Comparison of ENCODE assay signal across 23 cellular contexts in the genomic region with DNA sequence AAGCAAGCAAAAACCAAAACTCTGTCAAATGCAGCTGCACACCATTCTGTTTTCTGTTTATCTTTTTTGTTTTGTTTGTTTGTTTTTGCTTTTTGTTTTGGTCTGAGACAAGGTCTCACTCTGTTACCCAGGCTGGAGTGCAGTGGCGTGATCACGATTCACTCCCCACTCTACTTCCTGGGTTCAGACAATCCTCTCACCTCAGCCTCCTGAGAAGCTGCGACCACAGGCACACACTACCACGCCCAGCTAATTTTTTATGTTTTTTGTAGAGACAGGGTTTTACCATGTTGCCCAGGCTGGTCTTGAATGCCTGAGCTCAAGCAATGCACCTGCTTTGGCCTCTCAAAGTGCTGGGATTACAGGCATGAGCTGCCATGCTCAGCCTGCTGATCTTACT. TPM values are rescaled to one million over a fixed set of nuclear protein-coding genes. Genes with fewer than 3 reads are reported as not detected.
DNase-seq lines count a peak whose midpoint lies in the region; ATAC-seq, FAIRE-seq and TF ChIP-seq lines count a peak whose summit lies in the region.
"Had no signal": no experiment of that assay in that cellular context is flagged by ENCODE, and none has a peak within 500 bp of the region (broad histone marks: within the 10 kb centered on the region; RNA-seq: fewer than 3 reads in every experiment).

No MANE protein-coding gene starts in this region.

- TF ChIP-seq CTCF in activated CD8-positive, alpha-beta T cell treated with anti-CD3 and anti-CD28 coated beads for 36 hours (IDR thresholded peaks at IDR 0.05): no peak
- TF ChIP-seq CTCF in natural killer cell (IDR thresholded peaks at IDR 0.05): no peak

- POLR2A ChIA-PET in activated CD8-positive, alpha-beta T cell treated with anti-CD3 and anti-CD28 coated beads for 36 hours (lab: Charles Lee): interaction anchor here (0.8 kb wide), 1 partner anchor 20 kb away, joined by 3 read pairs; no protein-coding TSS in a partner anchor

- FAIRE-seq in GM18507 (lab: Jason Lieb, UNC): peak; percentile 24
- FAIRE-seq: GM12878 had no signal

- intact Hi-C loops in activated CD8-positive, alpha-beta T cell treated with anti-CD3 and anti-CD28 coated beads for 36 hours (cut with micrococcal nuclease): no loop called here
- intact Hi-C loops in natural killer cell (cut with micrococcal nuclease): no loop called here

- peak; percentile 60 for ATAC-seq in activated CD8-positive, alpha-beta T cell treated with anti-CD3 and anti-CD28 coated beads for 36 hours
- peak; percentile 88 to 97 (median 95) for ATAC-seq in natural killer cell
- no peak for ATAC-seq in HG03159 (IDR thresholded peaks at IDR 0.05; ENCODE audit: unreplicated experiment)
- ATAC-seq in GM21529 (IDR thresholded peaks at IDR 0.05; ENCODE audit: unreplicated experiment): no peak
- ATAC-seq: GM12878 had no signal

- no peaks in the 10 kb centered on the region for H3K27me3 Mint-ChIP-seq in activated CD8-positive, alpha-beta T cell treated with anti-CD3 and anti-CD28 coated beads for 36 hours
- H3K27me3 Mint-ChIP-seq in natural killer cell (ENCODE audit: low read depth in 2 of 2): no peaks in the 10 kb centered on the region
- H3K27me3 Mint-ChIP-seq: stimulated activated naive CD8-positive, alpha-beta T cell treated with anti-CD3 and anti-CD28 coated beads, Interleukin-15, Interleukin-2, amounts not matched to agents 100 ng/mL and 50 ng/mL, for 24 hours had no signal

- CTCF ChIA-PET in activated CD8-positive, alpha-beta T cell treated with anti-CD3 and anti-CD28 coated beads for 36 hours (lab: Charles Lee): interaction anchor here (1.4 kb wide), 1 partner anchor 72 kb away, joined by 3 read pairs; no protein-coding TSS in a partner anchor

- H3K4me3 Mint-ChIP-seq in activated CD8-positive, alpha-beta T cell treated with anti-CD3 and anti-CD28 coated beads for 36 hours: no peak overlapping the region
- H3K4me3 Mint-ChIP-seq in natural killer cell: peak overlapping the region; percentile 77
- H3K4me3 Mint-ChIP-seq: dendritic cell treated with granulocyte-macrophage colony-stimulating factor and Interleukin-4, amounts not matched to agents 40 ng/mL and 50 ng/mL, for 4 days; HFFc6; stimulated activated naive CD8-positive, alpha-beta T cell treated with anti-CD3 and anti-CD28 coated beads, Interleukin-15, Interleukin-2, amounts not matched to agents 100 ng/mL and 50 ng/mL, for 24 hours had no signal

- peak overlapping the region; percentile 22 for H3K27ac Mint-ChIP-seq in activated CD8-positive, alpha-beta T cell treated with anti-CD3 and anti-CD28 coated beads for 36 hours
- peak overlapping the region; percentile 88 to 92 for H3K27ac Mint-ChIP-seq in natural killer cell
- H3K27ac Mint-ChIP-seq: dendritic cell treated with granulocyte-macrophage colony-stimulating factor and Interleukin-4, amounts not matched to agents 40 ng/mL and 50 ng/mL, for 4 days; HFFc6; stimulated activated naive CD8-positive, alpha-beta T cell treated with anti-CD3 and anti-CD28 coated beads, Interleukin-15, Interleukin-2, amounts not matched to agents 100 ng/mL and 50 ng/mL, for 24 hours had no signal

- DNase-seq in activated gamma-delta T cell treated with Interleukin-2 at 50 U/mL for 16 hours (peak; percentile 41), activated gamma-delta T cell (lab: John Stamatoyannopoulos, UW) (no peak), GM18507 (ENCODE audit: extremely low spot score, insufficient read length, low read depth) (no peak), natural killer cell (peak; percentile 27), LoVo (ENCODE audit: low spot score) (no peak)
- peak; percentile 27 for DNase-seq in activated CD8-positive, alpha-beta T cell treated with anti-CD3 and anti-CD28 coated beads for 36 hours
- DNase-seq: activated T-cell treated with anti-CD3 and anti-CD28 coated beads, Interleukin-2, amount 50 U/mL, for 48 hours; amygdala; DMS53; HFFc6; Kasumi-1; mammary epithelial cell; NCI-H1092; NCI-H2029 treated with DMSO at 0.1 percent for 48 hours; NCI-H345; SIG-M5; stimulated activated CD4-positive, alpha-beta T cell treated with anti-CD3 and anti-CD28 coated beads, Interleukin-2, amount 100 ng/mL, for 48 hours; thyroid gland had no signal

- peaks cover 22% of the 10 kb centered on the region for H3K9me3 Mint-ChIP-seq in activated CD8-positive, alpha-beta T cell treated with anti-CD3 and anti-CD28 coated beads for 36 hours
- H3K9me3 Mint-ChIP-seq in natural killer cell: peaks cover 0 to 4% of the 10 kb centered on the region in 2 donors
- H3K9me3 Mint-ChIP-seq: HFFc6 had no signal

- peaks cover 36% of the 10 kb centered on the region for H3K36me3 Mint-ChIP-seq in activated CD8-positive, alpha-beta T cell treated with anti-CD3 and anti-CD28 coated beads for 36 hours (ENCODE audit: low read depth)
- H3K36me3 Mint-ChIP-seq in natural killer cell: peaks cover 10% of the 10 kb centered on the region

- peaks cover 24% of the 10 kb centered on the region for H3K4me1 Mint-ChIP-seq in activated CD8-positive, alpha-beta T cell treated with anti-CD3 and anti-CD28 coated beads for 36 hours (ENCODE audit: low read depth)
- peaks cover 54 to 66% of the 10 kb centered on the region in 2 donors for H3K4me1 Mint-ChIP-seq in natural killer cell

RNA-seq across cellular contexts. Expression of gene SLFN13, which starts 19.3 kb away (rescaled TPM):
- total RNA-seq in activated CD8-positive, alpha-beta T cell treated with anti-CD3 and anti-CD28 coated beads for 36 hours: 10 to 100 TPM; 39.9 to 41.8 TPM
- total RNA-seq in natural killer cell: 100 to 1,000 TPM in 2 of 3 donors, 10 to 100 TPM in 1; 85.9 to 182 (median 129) TPM

RNA-seq across cellular contexts. Expression of gene SLFN12, which starts 35.5 kb away (rescaled TPM):
- total RNA-seq in activated CD8-positive, alpha-beta T cell treated with anti-CD3 and anti-CD28 coated beads for 36 hours: 1 to 10 TPM; 5.1 to 6.3 TPM
- total RNA-seq in natural killer cell: 10 to 100 TPM; 18.6 to 30.9 (median 21.8) TPM

Comparison
In these comparisons a context has a peak if more than half of its experiments do, and no peak if none do; other contexts are left out.
1. DNase-seq: peak in activated gamma-delta T cell treated with Interleukin-2 at 50 U/mL for 16 hours (single experiment), activated CD8-positive, alpha-beta T cell treated with anti-CD3 and anti-CD28 coated beads for 36 hours (single experiment) and natural killer cell (single experiment); none in activated gamma-delta T cell (single experiment), GM18507 (single experiment) and LoVo (single experiment).
2. ATAC-seq: peak in activated CD8-positive, alpha-beta T cell treated with anti-CD3 and anti-CD28 coated beads for 36 hours (single experiment) and natural killer cell (3 of 3); none in HG03159 (single experiment) and GM21529 (single experiment).